9 cellular contexts compared by ENCODE assay signal in the genomic region with DNA sequence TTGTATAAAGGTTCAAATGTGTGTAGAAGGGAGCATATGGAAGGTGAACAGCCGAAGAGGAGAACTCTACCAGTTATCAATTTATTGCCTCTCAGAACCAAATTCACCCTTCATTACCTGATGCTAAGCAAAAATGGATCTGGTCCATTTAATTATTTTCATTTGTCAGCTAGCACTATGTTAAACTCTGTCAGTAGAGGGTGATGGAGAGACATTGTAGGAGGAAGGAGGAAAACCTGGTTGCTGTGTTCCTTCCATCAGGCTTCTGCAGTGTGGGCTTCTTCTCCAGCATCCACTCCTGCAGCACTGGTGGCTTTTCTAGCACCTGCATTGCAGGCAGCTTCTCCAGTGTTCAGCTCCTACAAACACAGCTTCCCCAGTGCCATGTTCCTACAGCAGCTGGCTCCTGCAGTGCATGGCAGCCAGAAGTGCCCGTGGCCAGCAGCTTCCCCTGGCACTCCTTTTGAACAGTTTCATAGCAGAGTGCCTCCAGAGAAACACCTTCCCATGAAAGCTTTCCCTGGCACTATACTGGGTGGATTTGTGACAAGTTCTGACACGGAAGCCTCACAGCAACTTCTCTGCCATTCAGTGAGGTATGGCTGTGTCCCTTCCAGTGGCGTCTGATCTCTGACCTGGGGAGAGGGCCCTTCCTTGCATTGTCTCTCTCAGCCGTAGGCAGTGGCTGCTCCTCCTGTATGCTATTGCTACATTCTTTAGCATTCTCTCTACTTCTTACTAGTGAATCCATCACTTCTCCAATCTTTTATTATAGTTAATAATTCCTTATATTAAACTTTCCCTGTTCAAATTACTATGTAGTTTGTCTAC. TPM values are rescaled to one million over a fixed set of nuclear protein-coding genes. Genes with fewer than 3 reads are reported as not detected.
DNase-seq lines count a peak whose midpoint lies in the region; ATAC-seq, FAIRE-seq and TF ChIP-seq lines count a peak whose summit lies in the region.
"Had no signal": no experiment of that assay in that cellular context is flagged by ENCODE, and none has a peak within 500 bp of the region (broad histone marks: within the 10 kb centered on the region; RNA-seq: fewer than 3 reads in every experiment).

No MANE protein-coding gene starts in this region.

- peaks cover 1% of the 10 kb centered on the region for H3K27me3 Mint-ChIP-seq in glutamatergic neuron (ENCODE audit: unreplicated experiment)

- POLR2A ChIA-PET in A673 (lab: Charles Lee; ENCODE audit: low non-redundant PET): no interaction called here
- POLR2A ChIA-PET in Panc1 (lab: Charles Lee): no interaction called here

- no peaks in the 10 kb centered on the region for H3K36me3 Mint-ChIP-seq in glutamatergic neuron (ENCODE audit: unreplicated experiment)

- CTCF ChIA-PET in A673 (lab: Charles Lee): no interaction called here
- CTCF ChIA-PET in Panc1 (lab: Charles Lee): interaction anchor here (0.6 to 0.9 kb wide), 2 partner anchors 40 to 182 kb away, joined by 3 read pairs; no protein-coding TSS in a partner anchor

- BruUV-seq in A673 (replicated peaks; lab: Mats Ljungman, UMichigan) (no TSS peak), Panc1 (replicated peaks; lab: Mats Ljungman, UMichigan) (no TSS peak)

- TF ChIP-seq CTCF in A673 (conservative IDR thresholded peaks at IDR 0.05; ENCODE audit: low read depth, low read length) (0 out of 2 replicates have a peak, but pooled peaks have one; percentile 35), Panc1 (IDR thresholded peaks at IDR 0.05) (peak; percentile 64), fibroblast of mammary gland (conservative IDR thresholded peaks at IDR 0.05; ENCODE audit: control insufficient read depth, insufficient read depth, low read depth, low read length) (peak; percentile 49), glutamatergic neuron (IDR thresholded peaks at IDR 0.05; ENCODE audit: partially characterized antibody, unreplicated experiment) (no peak)

- H3K27me3 ChIP-seq in A673 (replicated peaks; ENCODE audit: insufficient read depth, low read depth, low read length, poor library complexity) (no peaks in the 10 kb centered on the region), Panc1 (ENCODE audit: control insufficient read depth, insufficient read depth, low read length) (no peaks in the 10 kb centered on the region; the same call in 1 of the 2 replicates)

- TF ChIP-seq POLR2A in GM12891 (IDR thresholded peaks at IDR 0.05; ENCODE audit: low read depth, low read length): no peak

- H3K36me3 ChIP-seq in A673 (ENCODE audit: insufficient read depth, low read length, poor library complexity, severe bottlenecking) (no peaks in the 10 kb centered on the region), Panc1 (ENCODE audit: control insufficient read depth, insufficient read depth, low read length) (no peaks in the 10 kb centered on the region)

- no peak overlapping the region for H3K27ac ChIP-seq in A673 (ENCODE audit: low read depth, low read length, poor library complexity, severe bottlenecking)
- no peak overlapping the region for H3K27ac ChIP-seq in Panc1 (ENCODE audit: low read length)

- H3K27ac Mint-ChIP-seq in glutamatergic neuron (ENCODE audit: unreplicated experiment): no peak overlapping the region
- H3K27ac Mint-ChIP-seq: activated T-helper 1 cell treated with anti-CD3 and anti-CD28 coated beads, Interleukin-12 subunit alpha, Interleukin-12 subunit beta, Interleukin-2, Interleukin-4 antibody, amounts not matched to agents 30 ng/mL and 10 ng/mL and 1 ng/mL, durations not matched to agents 14 hours and 24 hours and 36 hours had no signal

- H3K4me3 ChIP-seq in A673 (ENCODE audit: low read depth, low read length, poor library complexity, severe bottlenecking) (no peak overlapping the region), Panc1 (ENCODE audit: low read depth in 2 of 2, low read length in 2 of 2) (no peak overlapping the region), fibroblast of mammary gland (ENCODE audit: control insufficient read depth, low read depth, low read length) (no peak overlapping the region)

- ATAC-seq in Panc1 (peak; percentile 86), GM18502 (IDR thresholded peaks at IDR 0.05; ENCODE audit: poor library complexity, unreplicated experiment) (no peak), HG02938 (IDR thresholded peaks at IDR 0.05; ENCODE audit: unreplicated experiment) (no peak)

- H3K4me1 ChIP-seq in A673 (ENCODE audit: insufficient read depth, low read length, poor library complexity, severe bottlenecking) (no peaks in the 10 kb centered on the region), Panc1 (ENCODE audit: control insufficient read depth, insufficient read depth, low read length) (no peaks in the 10 kb centered on the region)

- DNase-seq in A673 (ENCODE audit: low spot score) (no peak), GM12891 (ENCODE audit: insufficient read length, low spot score) (no peak), Panc1 (ENCODE audit: low read depth, low spot score) (no peak), fibroblast of mammary gland (ENCODE audit: low read depth) (peak; percentile 45), glutamatergic neuron (no peak), NCI-H187 (lab: John Stamatoyannopoulos, UW) (no peak)

- in situ Hi-C loops in Panc1 (cut with HindIII; ENCODE audit: low pct_unique_long_range_greater_than_20kb, low sequenced_read_pairs): no loop called here

- no peak overlapping the region for H3K4me3 Mint-ChIP-seq in glutamatergic neuron (ENCODE audit: unreplicated experiment)
- H3K4me3 Mint-ChIP-seq: activated T-helper 1 cell treated with anti-CD3 and anti-CD28 coated beads, Interleukin-12 subunit alpha, Interleukin-12 subunit beta, Interleukin-2, Interleukin-4 antibody, amounts not matched to agents 30 ng/mL and 10 ng/mL and 1 ng/mL, durations not matched to agents 14 hours and 24 hours and 36 hours had no signal

- H3K9me3 ChIP-seq in A673 (ENCODE audit: low read depth, low read length, poor library complexity, severe bottlenecking): no peaks in the 10 kb centered on the region
- H3K9me3 ChIP-seq in Panc1 (ENCODE audit: control insufficient read depth, insufficient read depth, low read depth, low read length): no peaks in the 10 kb centered on the region

- H3K9me3 Mint-ChIP-seq in glutamatergic neuron (ENCODE audit: unreplicated experiment): no peaks in the 10 kb centered on the region
- H3K9me3 Mint-ChIP-seq: activated T-helper 1 cell treated with anti-CD3 and anti-CD28 coated beads, Interleukin-12 subunit alpha, Interleukin-12 subunit beta, Interleukin-2, Interleukin-4 antibody, amounts not matched to agents 30 ng/mL and 10 ng/mL and 1 ng/mL, durations not matched to agents 14 hours and 24 hours and 36 hours had no signal

- intact Hi-C loops in A673 (cut with micrococcal nuclease; ENCODE audit: unreplicated experiment): no loop called here
- intact Hi-C loops in Panc1 (cut with micrococcal nuclease; ENCODE audit: unreplicated experiment): loop anchor here (5.0 kb wide), 1 partner anchor 43 kb away; no protein-coding TSS in a partner anchor

- peak; percentile 89 for FAIRE-seq in GM12891 (lab: Jason Lieb, UNC)

- H3K4me1 Mint-ChIP-seq in glutamatergic neuron (ENCODE audit: low read depth, unreplicated experiment): no peaks in the 10 kb centered on the region

TF ChIP-seq in GM12891, 5 proteins besides CTCF, POLR2A, EP300 and RAD21:
- TF ChIP-seq SPI1 (IDR thresholded peaks at IDR 0.05; ENCODE audit: low read depth, low read length) (no peak), PAX5 (IDR thresholded peaks at IDR 0.05; ENCODE audit: insufficient read depth, low read length, severe bottlenecking) (no peak), POLR2AphosphoS5 (IDR thresholded peaks at IDR 0.05; ENCODE audit: low read depth, low read length) (no peak), POU2F2 (IDR thresholded peaks at IDR 0.05; ENCODE audit: low read depth, low read length) (no peak), TAF1 (IDR thresholded peaks at IDR 0.05; ENCODE audit: low read depth, low read length) (no peak)

RNA-seq across cellular contexts. Expression of gene IL17RD, which starts 14.6 kb away (rescaled TPM):
- 1.3 and 2.2 TPM in 2 replicates for total RNA-seq in A673 (2021)
- polyA plus RNA-seq in GM12891 (2012; ENCODE audit: low read depth, missing spikeins): 0.08 TPM
- total RNA-seq in Panc1 (2021; ENCODE audit: unreplicated experiment): 3.5 TPM
- polyA plus RNA-seq in Panc1 (2012; ENCODE audit: insufficient read length): 2.4 TPM
- 31.1 TPM for total RNA-seq in glutamatergic neuron (ENCODE audit: unreplicated experiment)
- total RNA-seq: activated T-helper 1 cell treated with anti-CD3 and anti-CD28 coated beads, Interleukin-12 subunit alpha, Interleukin-12 subunit beta, Interleukin-2, Interleukin-4 antibody, amounts not matched to agents 30 ng/mL and 10 ng/mL and 1 ng/mL, durations not matched to agents 14 hours and 24 hours and 36 hours had no signal

RNA-seq across cellular contexts. Expression of gene HESX1, which starts 20.0 kb away (rescaled TPM):
- total RNA-seq in A673 (2021): not detected in 2 replicates
- 3.5 TPM for polyA plus RNA-seq in GM12891 (2012; ENCODE audit: low read depth, missing spikeins)
- total RNA-seq in Panc1 (2021; ENCODE audit: unreplicated experiment): 1.1 TPM
- polyA plus RNA-seq in Panc1 (2012; ENCODE audit: insufficient read length): 0.51 TPM
- not detected for total RNA-seq in glutamatergic neuron (ENCODE audit: unreplicated experiment)

RNA-seq across cellular contexts. Expression of gene APPL1, which starts 47.7 kb away (rescaled TPM):
- total RNA-seq in A673 (2021) (20.7 and 22.3 TPM in 2 replicates), Panc1 (2021; ENCODE audit: unreplicated experiment) (36.3 TPM), glutamatergic neuron (ENCODE audit: unreplicated experiment) (23.0 TPM)
- 21.5 TPM for polyA plus RNA-seq in GM12891 (2012; ENCODE audit: low read depth, missing spikeins)
- polyA plus RNA-seq in Panc1 (2012; ENCODE audit: insufficient read length): 21.4 TPM
